25 cellular contexts compared by ENCODE assay signal in genomic region chr15:99481406-99481805, GRCh38.
"Had no signal": no experiment of that assay in that cellular context is flagged by ENCODE, and none has a peak within 500 bp of the region (broad histone marks: within the 10 kb centered on the region; RNA-seq: fewer than 3 reads in every experiment).

No MANE protein-coding gene starts in this region.

- H3K4me3 ChIP-seq: colonic mucosa, esophagus squamous epithelium, heart right ventricle, lower lobe of right lung, thyroid gland had no signal

- H3K9me3 Mint-ChIP-seq: dendritic cell treated with granulocyte-macrophage colony-stimulating factor and Interleukin-4, amounts not matched to agents 40 ng/mL and 50 ng/mL, for 4 days; effector memory CD8-positive, alpha-beta T cell; naive B cell; natural killer cell treated with Interleukin-12 subunit alpha and Interleukin-12 subunit beta and Interleukin-15 and Interleukin-18, amount 100 ng/mL, for 72 hours; stimulated activated effector memory CD8-positive, alpha-beta T cell treated with anti-CD3 and anti-CD28 coated beads, Interleukin-12 subunit alpha, Interleukin-12 subunit beta, amount 100 ng/mL, for 72 hours; stimulated activated naive CD8-positive, alpha-beta T cell treated with anti-CD3 and anti-CD28 coated beads, Interleukin-15, amount 100 ng/mL, for 72 hours had no signal

- H3K27ac Mint-ChIP-seq: effector memory CD8-positive, alpha-beta T cell; natural killer cell treated with Interleukin-12 subunit alpha and Interleukin-12 subunit beta and Interleukin-15 and Interleukin-18, amount 100 ng/mL, for 72 hours; progenitor cell of endocrine pancreas; stimulated activated effector memory CD8-positive, alpha-beta T cell treated with anti-CD3 and anti-CD28 coated beads, Interleukin-12 subunit alpha, Interleukin-12 subunit beta, amount 100 ng/mL, for 72 hours; stimulated activated naive CD8-positive, alpha-beta T cell treated with anti-CD3 and anti-CD28 coated beads, Interleukin-15, amount 100 ng/mL, for 72 hours; type B pancreatic cell had no signal

- H3K27ac ChIP-seq: colonic mucosa, esophagus squamous epithelium, heart right ventricle, lower lobe of right lung, neutrophil, parathyroid adenoma, thyroid gland had no signal

- H3K9me3 ChIP-seq: colonic mucosa, esophagus squamous epithelium, lower lobe of right lung, neutrophil, thyroid gland had no signal

- H3K27me3 ChIP-seq: colonic mucosa, esophagus squamous epithelium, heart right ventricle, thyroid gland had no signal

- H3K36me3 ChIP-seq: colonic mucosa, esophagus squamous epithelium, heart right ventricle, lower lobe of right lung, neutrophil, thyroid gland had no signal

- H3K36me3 Mint-ChIP-seq: naive B cell; natural killer cell treated with Interleukin-12 subunit alpha and Interleukin-12 subunit beta and Interleukin-15 and Interleukin-18, amount 100 ng/mL, for 72 hours; stimulated activated effector memory CD8-positive, alpha-beta T cell treated with anti-CD3 and anti-CD28 coated beads, Interleukin-12 subunit alpha, Interleukin-12 subunit beta, amount 100 ng/mL, for 72 hours; type B pancreatic cell had no signal

- H3K9ac ChIP-seq: parathyroid adenoma had no signal

- H3K4me3 Mint-ChIP-seq: dendritic cell treated with granulocyte-macrophage colony-stimulating factor and Interleukin-4, amounts not matched to agents 40 ng/mL and 50 ng/mL, for 4 days; effector memory CD8-positive, alpha-beta T cell; naive B cell; natural killer cell treated with Interleukin-12 subunit alpha and Interleukin-12 subunit beta and Interleukin-15 and Interleukin-18, amount 100 ng/mL, for 72 hours; neural crest cell; stimulated activated effector memory CD8-positive, alpha-beta T cell treated with anti-CD3 and anti-CD28 coated beads, Interleukin-12 subunit alpha, Interleukin-12 subunit beta, amount 100 ng/mL, for 72 hours; stimulated activated naive CD8-positive, alpha-beta T cell treated with anti-CD3 and anti-CD28 coated beads, Interleukin-15, amount 100 ng/mL, for 72 hours; type B pancreatic cell had no signal

- H3K27me3 Mint-ChIP-seq: naive B cell; stimulated activated naive CD8-positive, alpha-beta T cell treated with anti-CD3 and anti-CD28 coated beads, Interleukin-15, amount 100 ng/mL, for 72 hours had no signal

- H3K4me1 ChIP-seq: parathyroid adenoma had no signal

- DNase-seq: colonic mucosa; effector memory CD8-positive, alpha-beta T cell; erythroblast; esophagus squamous epithelium; foreskin melanocyte; glutamatergic neuron; heart right ventricle; hippocampal formation; kidney glomerular epithelial cell; left colon; left ventricle myocardium superior; lower lobe of right lung; naive B cell; stimulated activated CD4-positive, alpha-beta T cell treated with anti-CD3 and anti-CD28 coated beads, Interleukin-2, amount 100 ng/mL, for 24 hours; stimulated activated CD4-positive, alpha-beta T cell treated with anti-CD3 and anti-CD28 coated beads, Interleukin-4, amount 100 ng/mL, for 24 hours; stimulated activated naive CD8-positive, alpha-beta T cell treated with anti-CD3 and anti-CD28 coated beads, Interleukin-15, amount 100 ng/mL, for 72 hours; thyroid gland had no signal
